In the genomic region with DNA sequence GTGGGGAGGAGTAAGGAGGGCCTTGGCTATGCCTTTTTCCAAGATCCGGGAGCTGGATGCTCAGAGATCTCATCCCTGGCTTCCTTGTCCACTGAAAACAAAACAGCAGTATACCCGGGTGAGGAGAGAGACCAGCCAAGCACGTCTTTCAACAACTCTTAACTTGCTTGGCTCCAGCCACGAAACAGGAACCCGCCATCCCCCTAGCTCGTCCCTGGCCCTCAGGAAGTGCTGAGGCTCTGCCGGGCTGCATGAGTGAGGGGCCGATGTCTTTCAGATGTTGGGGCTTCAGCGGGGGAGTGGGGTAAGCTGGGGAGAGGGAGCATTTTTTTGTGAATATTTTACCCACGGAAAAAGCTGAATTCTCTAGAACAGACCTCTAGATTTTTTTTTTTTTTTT, we compare ENCODE assay signal across 13 cellular contexts.
A peak's percentile ranks its signal among the peaks of the same experiment; 100 is the strongest.
DNase-seq lines count a peak whose midpoint lies in the region; ATAC-seq and TF ChIP-seq lines count a peak whose summit lies in the region.
"Had no signal": no experiment of that assay in that cellular context is flagged by ENCODE, and none has a peak within 500 bp of the region (broad histone marks: within the 10 kb centered on the region; RNA-seq: fewer than 3 reads in every experiment).

No MANE protein-coding gene starts in this region.

- DNase-seq in AG08395 (ENCODE audit: low spot score) (peak; percentile 58), MV-4-11 (lab: John Stamatoyannopoulos, UW) (peak; percentile 68), esophagus muscularis mucosa (ENCODE audit: extremely low spot score) (no peak), nephron progenitor cell (no peak), middle frontal gyrus (ENCODE audit: extremely low spot score, low spot score) (no peak), NCI-H1930 (lab: John Stamatoyannopoulos, UW) (no peak)
- DNase-seq in stimulated activated CD4-positive, alpha-beta T cell treated with anti-CD3 and anti-CD28 coated beads, Interleukin-4, amount 100 ng/mL, for 24 hours = no peak
- DNase-seq: activated gamma-delta T cell; CD4-positive, CD25-positive, alpha-beta regulatory T cell; GOT3; T-helper 9 cell had no signal

- TF ChIP-seq CTCF in esophagus muscularis mucosa (IDR thresholded peaks at IDR 0.05) (no peak), nephron progenitor cell (IDR thresholded peaks at IDR 0.05) (no peak)

- TF ChIP-seq POLR2A in esophagus muscularis mucosa (IDR thresholded peaks at IDR 0.05; ENCODE audit: low read depth) = no peak

- H3K4me1 Mint-ChIP-seq in nephron progenitor cell = peaks cover 64% of the 10 kb centered on the region
- H3K4me1 Mint-ChIP-seq: CD4-positive, CD25-positive, alpha-beta regulatory T cell; memory B cell had no signal

- H3K27ac ChIP-seq in esophagus muscularis mucosa (replicated peaks in 1 of 4) = peak overlapping the region; percentile 71 to 80 (median 78)

- H3K27ac Mint-ChIP-seq in nephron progenitor cell = peak overlapping the region; percentile 22
- H3K27ac Mint-ChIP-seq: CD4-positive, CD25-positive, alpha-beta regulatory T cell; memory B cell had no signal

- no peak for ATAC-seq in GM18511 (IDR thresholded peaks at IDR 0.05; ENCODE audit: unreplicated experiment)

- no peak for TF ChIP-seq EP300 in esophagus muscularis mucosa (IDR thresholded peaks at IDR 0.05)

- WGBS in esophagus muscularis mucosa = 35% methylated on average over 8 of the region's 10 CpGs

- H3K4me1 ChIP-seq in esophagus muscularis mucosa = peaks cover 69 to 71% (median 70%) of the 10 kb centered on the region in 4 donors

- no peaks in the 10 kb centered on the region for H3K27me3 ChIP-seq in esophagus muscularis mucosa

- peaks cover 19% of the 10 kb centered on the region for H3K9me3 Mint-ChIP-seq in nephron progenitor cell

- peaks cover 7% of the 10 kb centered on the region for H3K27me3 Mint-ChIP-seq in nephron progenitor cell (ENCODE audit: low read depth, poor library complexity)

- H3K36me3 Mint-ChIP-seq in nephron progenitor cell (ENCODE audit: low read depth) = peaks cover 9% of the 10 kb centered on the region
- H3K36me3 Mint-ChIP-seq: CD4-positive, CD25-positive, alpha-beta regulatory T cell had no signal

- intact Hi-C loops in esophagus muscularis mucosa (cut with DNase I) = no loop called here

- peak overlapping the region in 2 of 4 donors; percentile 2 to 10 for H3K4me3 ChIP-seq in esophagus muscularis mucosa

- no peak overlapping the region for H3K4me3 Mint-ChIP-seq in nephron progenitor cell
- H3K4me3 Mint-ChIP-seq: CD4-positive, CD25-positive, alpha-beta regulatory T cell; memory B cell had no signal

- no peaks in the 10 kb centered on the region for H3K9me3 ChIP-seq in esophagus muscularis mucosa

- no peaks in the 10 kb centered on the region for H3K36me3 ChIP-seq in esophagus muscularis mucosa

Comparison
In these comparisons a context has a peak if more than half of its experiments do, and no peak if none do; other contexts are left out.
1. DNase-seq: peak in AG08395 (single experiment) and MV-4-11 (single experiment); none in esophagus muscularis mucosa (single experiment), nephron progenitor cell (single experiment), middle frontal gyrus (single experiment), stimulated activated CD4-positive, alpha-beta T cell treated with anti-CD3 and anti-CD28 coated beads, Interleukin-4, amount 100 ng/mL, for 24 hours (single experiment) and NCI-H1930 (0 of 2).